In the genomic region with DNA sequence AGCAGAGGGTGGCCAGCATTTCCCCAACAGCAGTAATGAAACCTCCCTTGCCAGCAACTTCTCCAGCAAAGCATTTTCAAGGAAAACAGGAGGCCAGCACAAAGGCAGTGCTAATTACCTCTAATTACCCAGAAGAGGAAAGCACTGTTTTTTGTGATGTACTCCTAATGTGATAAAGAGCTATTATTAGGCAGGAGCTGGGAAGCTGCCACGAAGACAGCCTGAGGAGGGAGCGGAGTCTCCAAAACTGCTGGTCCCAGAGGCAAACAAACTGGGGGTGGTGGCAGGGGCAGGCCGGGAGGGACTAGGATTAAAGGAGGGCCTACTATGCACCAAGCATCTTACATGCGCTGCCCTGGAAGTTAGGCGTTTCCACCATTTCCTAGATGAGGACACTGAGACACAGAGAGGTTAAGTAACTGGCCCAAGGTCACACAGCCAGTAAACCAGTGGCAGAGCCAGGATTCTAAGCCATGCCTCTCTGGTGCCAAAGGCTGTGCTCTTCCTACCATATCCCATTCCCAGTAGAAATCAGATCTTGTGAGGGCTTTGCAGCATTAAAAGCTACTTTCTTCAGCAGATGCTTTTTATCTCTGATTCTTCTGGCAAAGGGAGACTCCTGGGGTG, we compare ENCODE assay signal across 27 cellular contexts. TPM values are rescaled to one million over a fixed set of nuclear protein-coding genes. Genes with fewer than 3 reads are reported as not detected.
A peak's percentile ranks its signal among the peaks of the same experiment; 100 is the strongest.
DNase-seq lines count a peak whose midpoint lies in the region; ATAC-seq and TF ChIP-seq lines count a peak whose summit lies in the region.
"Had no signal": no experiment of that assay in that cellular context is flagged by ENCODE, and none has a peak within 500 bp of the region (broad histone marks: within the 10 kb centered on the region; RNA-seq: fewer than 3 reads in every experiment).

No MANE protein-coding gene starts in this region.

- no peak overlapping the region for H3K4me2 ChIP-seq in GM23338
- H3K4me2 ChIP-seq in PC-9, result no peak overlapping the region

- peaks cover 48% of the 10 kb centered on the region for H3K36me3 Mint-ChIP-seq in activated CD4-positive, alpha-beta memory T cell treated with anti-CD3 and anti-CD28 coated beads, Interleukin-2, amount 10 ng/mL, durations not matched to agents 7 days and 5 days (ENCODE audit: low read depth)
- peaks cover 44% of the 10 kb centered on the region for H3K36me3 Mint-ChIP-seq in activated CD4-positive, alpha-beta memory T cell treated with anti-CD3 and anti-CD28 coated beads for 36 hours
- peaks cover 24% of the 10 kb centered on the region for H3K36me3 Mint-ChIP-seq in GM23338 (ENCODE audit: low read depth)
- peaks cover 1 to 48% (median 28%) of the 10 kb centered on the region in 5 donors for H3K36me3 Mint-ChIP-seq in naive thymus-derived CD4-positive, alpha-beta T cell

- H2AFZ ChIP-seq in GM23338 (no peak overlapping the region), PC-9 (no peak overlapping the region)

- peak overlapping the region; percentile 73 for H3K27ac Mint-ChIP-seq in activated CD4-positive, alpha-beta memory T cell treated with anti-CD3 and anti-CD28 coated beads, Interleukin-2, amount 10 ng/mL, durations not matched to agents 7 days and 5 days
- H3K27ac Mint-ChIP-seq in activated CD4-positive, alpha-beta memory T cell treated with anti-CD3 and anti-CD28 coated beads for 36 hours, result no peak overlapping the region
- H3K27ac Mint-ChIP-seq in GM23338, result no peak overlapping the region
- peak overlapping the region in 8 of 9 donors; percentile 36 to 96 (median 93) for H3K27ac Mint-ChIP-seq in naive thymus-derived CD4-positive, alpha-beta T cell
- H3K27ac Mint-ChIP-seq: activated naive CD8-positive, alpha-beta T cell treated with anti-CD3 and anti-CD28 coated beads for 36 hours; T-helper 2 cell treated with Interferon-gamma antibody and Interleukin-4, amounts not matched to agents 5 μg/mL and 100 μg/mL, for 36 hours had no signal

- no peaks in the 10 kb centered on the region for H3K79me2 ChIP-seq in GM23338 (replicated peaks; ENCODE audit: insufficient read depth)
- H3K79me2 ChIP-seq in PC-9 (ENCODE audit: low read depth), result no peaks in the 10 kb centered on the region

- no peaks in the 10 kb centered on the region for H3K27me3 Mint-ChIP-seq in activated CD4-positive, alpha-beta memory T cell treated with anti-CD3 and anti-CD28 coated beads, Interleukin-2, amount 10 ng/mL, durations not matched to agents 7 days and 5 days
- H3K27me3 Mint-ChIP-seq in activated CD4-positive, alpha-beta memory T cell treated with anti-CD3 and anti-CD28 coated beads for 36 hours, result no peaks in the 10 kb centered on the region
- H3K27me3 Mint-ChIP-seq in GM23338 (ENCODE audit: insufficient read depth, low read depth, poor library complexity), result peaks cover 11% of the 10 kb centered on the region
- no peaks in the 10 kb centered on the region for H3K27me3 Mint-ChIP-seq in naive thymus-derived CD4-positive, alpha-beta T cell
- H3K27me3 Mint-ChIP-seq: activated naive CD8-positive, alpha-beta T cell treated with anti-CD3 and anti-CD28 coated beads for 36 hours; activated T-cell treated with anti-CD3 and anti-CD28 coated beads, Interleukin-2, amount 50 U/mL, for 24 hours had no signal

- H3K36me3 ChIP-seq in GM23338 (ENCODE audit: insufficient read depth) (no peaks in the 10 kb centered on the region), PC-9 (ENCODE audit: low read depth) (no peaks in the 10 kb centered on the region)
- H3K36me3 ChIP-seq in naive thymus-derived CD4-positive, alpha-beta T cell (ENCODE audit: control insufficient read depth in 2 of 3, insufficient read depth in 3 of 3, low read length in 3 of 3), result peaks cover 0 to 31% (median 0%) of the 10 kb centered on the region in 3 experiments
- H3K36me3 ChIP-seq: ovary, SJCRH30, WERI-Rb-1 had no signal

- no peak overlapping the region for H3K4me3 Mint-ChIP-seq in activated CD4-positive, alpha-beta memory T cell treated with anti-CD3 and anti-CD28 coated beads, Interleukin-2, amount 10 ng/mL, durations not matched to agents 7 days and 5 days
- no peak overlapping the region for H3K4me3 Mint-ChIP-seq in activated CD4-positive, alpha-beta memory T cell treated with anti-CD3 and anti-CD28 coated beads for 36 hours
- no peak overlapping the region for H3K4me3 Mint-ChIP-seq in GM23338
- peak overlapping the region in 4 of 10 donors; percentile 42 to 83 (median 68) for H3K4me3 Mint-ChIP-seq in naive thymus-derived CD4-positive, alpha-beta T cell
- H3K4me3 Mint-ChIP-seq: activated naive CD8-positive, alpha-beta T cell treated with anti-CD3 and anti-CD28 coated beads for 36 hours; activated T-cell treated with anti-CD3 and anti-CD28 coated beads, Interleukin-2, amount 50 U/mL, for 24 hours; T-helper 2 cell treated with Interferon-gamma antibody and Interleukin-4, amounts not matched to agents 5 μg/mL and 100 μg/mL, for 36 hours had no signal

- H3K4me3 ChIP-seq in GM23338 (no peak overlapping the region), PC-9 (no peak overlapping the region)
- H3K4me3 ChIP-seq in naive thymus-derived CD4-positive, alpha-beta T cell (ENCODE audit: low read length), result peak overlapping the region; percentile 6
- H3K4me3 ChIP-seq: body of pancreas, ovary, SJCRH30 had no signal

- H3K4me1 Mint-ChIP-seq in activated CD4-positive, alpha-beta memory T cell treated with anti-CD3 and anti-CD28 coated beads, Interleukin-2, amount 10 ng/mL, durations not matched to agents 7 days and 5 days, result peaks cover 25% of the 10 kb centered on the region
- H3K4me1 Mint-ChIP-seq in activated CD4-positive, alpha-beta memory T cell treated with anti-CD3 and anti-CD28 coated beads for 36 hours (ENCODE audit: low read depth), result peaks cover 28% of the 10 kb centered on the region
- H3K4me1 Mint-ChIP-seq in GM23338, result peaks cover 9% of the 10 kb centered on the region
- peaks cover 4 to 53% (median 44%) of the 10 kb centered on the region in 7 donors for H3K4me1 Mint-ChIP-seq in naive thymus-derived CD4-positive, alpha-beta T cell

- no peaks in the 10 kb centered on the region for H4K20me1 ChIP-seq in GM23338 (replicated peaks; ENCODE audit: insufficient read depth)
- no peaks in the 10 kb centered on the region for H4K20me1 ChIP-seq in PC-9 (ENCODE audit: insufficient read depth)

- H3K9me3 Mint-ChIP-seq in activated CD4-positive, alpha-beta memory T cell treated with anti-CD3 and anti-CD28 coated beads, Interleukin-2, amount 10 ng/mL, durations not matched to agents 7 days and 5 days, result peaks cover 4% of the 10 kb centered on the region
- H3K9me3 Mint-ChIP-seq in activated CD4-positive, alpha-beta memory T cell treated with anti-CD3 and anti-CD28 coated beads for 36 hours, result peaks cover 18% of the 10 kb centered on the region
- H3K9me3 Mint-ChIP-seq in GM23338, result peaks cover 16% of the 10 kb centered on the region
- peaks cover 0 to 25% (median 10%) of the 10 kb centered on the region in 11 donors for H3K9me3 Mint-ChIP-seq in naive thymus-derived CD4-positive, alpha-beta T cell
- H3K9me3 Mint-ChIP-seq: T-helper 2 cell treated with Interferon-gamma antibody and Interleukin-4, amounts not matched to agents 5 μg/mL and 100 μg/mL, for 36 hours had no signal

- peak; percentile 35 for ATAC-seq in GM23338
- no peak for ATAC-seq in naive thymus-derived CD4-positive, alpha-beta T cell
- ATAC-seq: body of pancreas had no signal

- H3K27me3 ChIP-seq in GM23338 (ENCODE audit: insufficient read depth), result no peaks in the 10 kb centered on the region
- no peaks in the 10 kb centered on the region for H3K27me3 ChIP-seq in naive thymus-derived CD4-positive, alpha-beta T cell (ENCODE audit: control insufficient read depth in 2 of 2, insufficient read depth in 2 of 2, low read length in 2 of 2)
- H3K27me3 ChIP-seq in PC-9 (ENCODE audit: insufficient read depth, low read depth), result no peaks in the 10 kb centered on the region
- H3K27me3 ChIP-seq: body of pancreas, ovary, SJCRH30 had no signal

- H3K9me2 ChIP-seq in GM23338 (ENCODE audit: insufficient read depth), result no peaks in the 10 kb centered on the region
- no peaks in the 10 kb centered on the region for H3K9me2 ChIP-seq in PC-9 (ENCODE audit: insufficient read depth)

- BruUV-seq in PC-9 (replicated peaks; lab: Mats Ljungman, UMichigan), result no TSS peak

- H3F3A ChIP-seq in GM23338 (replicated peaks; ENCODE audit: low read depth) (no peaks in the 10 kb centered on the region), PC-9 (ENCODE audit: insufficient read depth, low read depth) (no peaks in the 10 kb centered on the region)

- POLR2A ChIA-PET in activated CD4-positive, alpha-beta memory T cell treated with anti-CD3 and anti-CD28 coated beads, Interleukin-2, amount 10 ng/mL, durations not matched to agents 7 days and 5 days (lab: Charles Lee), result no interaction called here
- POLR2A ChIA-PET in activated CD4-positive, alpha-beta memory T cell treated with anti-CD3 and anti-CD28 coated beads for 36 hours (lab: Charles Lee), result no interaction called here
- POLR2A ChIA-PET in naive thymus-derived CD4-positive, alpha-beta T cell (lab: Charles Lee), result interaction anchor here (0.5 kb wide), 1 partner anchor 10 kb away, joined by 4 read pairs; no protein-coding TSS in a partner anchor
- POLR2A ChIA-PET in PC-9 (lab: Charles Lee; ENCODE audit: unreplicated experiment), result no interaction called here

- DNase-seq in activated CD4-positive, alpha-beta memory T cell treated with anti-CD3 and anti-CD28 coated beads, Interleukin-2, amount 10 ng/mL, durations not matched to agents 7 days and 5 days, result no peak
- no peak for DNase-seq in activated CD4-positive, alpha-beta memory T cell treated with anti-CD3 and anti-CD28 coated beads for 36 hours
- DNase-seq in GM23338 (ENCODE audit: low spot score), result no peak
- DNase-seq in NCI-H748 treated with DMSO at 0.1 percent for 48 hours (lab: John Stamatoyannopoulos, UW), result peak; percentile 3
- no peak for DNase-seq in naive thymus-derived CD4-positive, alpha-beta T cell
- DNase-seq in PC-9, result no peak
- no peak for DNase-seq in NCI-H1436 treated with DMSO at 0.1 percent for 48 hours (lab: John Stamatoyannopoulos, UW)
- no peak for DNase-seq in NCI-H2107 treated with DMSO at 0.1 percent for 48 hours (lab: John Stamatoyannopoulos, UW; ENCODE audit: unreplicated experiment)
- DNase-seq: activated CD4-positive, alpha-beta T cell treated with anti-CD3 and anti-CD28 coated beads, Interleukin-2, amount 50 U/mL, for 48 hours; activated naive CD8-positive, alpha-beta T cell treated with anti-CD3 and anti-CD28 coated beads for 36 hours; activated T-cell treated with anti-CD3 and anti-CD28 coated beads, Interleukin-2, amount 50 U/mL, for 24 hours; body of pancreas; DMS 273 treated with DMSO at 0.1 percent for 48 hours; IMR-90; mesenchymal stem cell; NCI-H2171; NCI-H526; ovary; right cardiac atrium; SJCRH30; stimulated activated CD4-positive, alpha-beta T cell treated with anti-CD3 and anti-CD28 coated beads, Interleukin-15, amount 100 ng/mL, for 24 hours; WERI-Rb-1 had no signal

- H3K27ac ChIP-seq in GM23338 (ENCODE audit: low read depth) (no peak overlapping the region), PC-9 (no peak overlapping the region)
- H3K27ac ChIP-seq in naive thymus-derived CD4-positive, alpha-beta T cell (ENCODE audit: low read depth, low read length), result peak overlapping the region; percentile 70
- H3K27ac ChIP-seq: body of pancreas, HL-60, ovary, SJCRH30, WERI-Rb-1 had no signal

- intact Hi-C loops in activated CD4-positive, alpha-beta memory T cell treated with anti-CD3 and anti-CD28 coated beads for 36 hours (cut with micrococcal nuclease), result no loop called here
- intact Hi-C loops in naive thymus-derived CD4-positive, alpha-beta T cell (cut with micrococcal nuclease), result loop anchor here in 1 of 2 donors (2.0 kb wide), 1 partner anchor 16 kb away; no protein-coding TSS in a partner anchor
- intact Hi-C loops in PC-9 (cut with micrococcal nuclease; ENCODE audit: unreplicated experiment), result no loop called here

- peaks cover 0 to 21% (median 0%) of the 10 kb centered on the region in 3 experiments for H3K9me3 ChIP-seq in naive thymus-derived CD4-positive, alpha-beta T cell (ENCODE audit: control insufficient read depth in 2 of 3, low read length in 3 of 3)
- no peaks in the 10 kb centered on the region for H3K9me3 ChIP-seq in PC-9 (ENCODE audit: insufficient read depth, low read depth)
- H3K9me3 ChIP-seq: body of pancreas had no signal

- TF ChIP-seq CTCF in GM23338 (conservative IDR thresholded peaks at IDR 0.05; ENCODE audit: low read depth in 2 of 2) (no peak), PC-9 (conservative IDR thresholded peaks at IDR 0.05) (no peak)

- peaks cover 11% of the 10 kb centered on the region for H3K4me1 ChIP-seq in GM23338 (ENCODE audit: insufficient read depth)
- H3K4me1 ChIP-seq in naive thymus-derived CD4-positive, alpha-beta T cell (ENCODE audit: control insufficient read depth in 2 of 2, insufficient read depth in 2 of 2, low read length in 2 of 2), result peaks cover 38 to 43% of the 10 kb centered on the region in 2 donors
- H3K4me1 ChIP-seq in PC-9 (replicated peaks; ENCODE audit: insufficient read depth), result no peaks in the 10 kb centered on the region
- H3K4me1 ChIP-seq: body of pancreas, SJCRH30 had no signal

- CTCF ChIA-PET in activated CD4-positive, alpha-beta memory T cell treated with anti-CD3 and anti-CD28 coated beads, Interleukin-2, amount 10 ng/mL, durations not matched to agents 7 days and 5 days (lab: Charles Lee), result no interaction called here
- CTCF ChIA-PET in activated CD4-positive, alpha-beta memory T cell treated with anti-CD3 and anti-CD28 coated beads for 36 hours (lab: Charles Lee), result interaction anchor here (1.5 kb wide), 1 partner anchor 27 kb away, joined by 3 read pairs; no protein-coding TSS in a partner anchor
- CTCF ChIA-PET in naive thymus-derived CD4-positive, alpha-beta T cell (lab: Charles Lee), result interaction anchor here (1.2 kb wide), 1 partner anchor 27 kb away, joined by 3 read pairs; no protein-coding TSS in a partner anchor
- CTCF ChIA-PET in PC-9 (lab: Charles Lee), result no interaction called here

RNA-seq across cellular contexts. Expression of a gene that starts 24.6 kb away (rescaled TPM):
- total RNA-seq in activated CD4-positive, alpha-beta memory T cell treated with anti-CD3 and anti-CD28 coated beads, Interleukin-2, amount 10 ng/mL, durations not matched to agents 7 days and 5 days, result not detected
- under 1 TPM; 0.17 to 0.19 TPM for total RNA-seq in activated CD4-positive, alpha-beta memory T cell treated with anti-CD3 and anti-CD28 coated beads for 36 hours
- 0.66 and 0.82 TPM in 2 replicates for total RNA-seq in GM23338 (2014; rRNA removed; shearing (Covaris generic))
- polyA plus RNA-seq in GM23338 (2016; fragmentation: Nextera tagmentation; extraction: Ambion mirVana), result 0.14 and 0.26 TPM in 2 replicates
- total RNA-seq in naive thymus-derived CD4-positive, alpha-beta T cell, result under 1 TPM in 2 of 5 experiments, not detected in 3; 0.40 to 0.54 TPM
- polyA plus RNA-seq in naive thymus-derived CD4-positive, alpha-beta T cell, result under 1 TPM; 0.13 to 0.92 TPM
- not detected in 2 replicates for total RNA-seq in PC-9 (2021)
- total RNA-seq: activated naive CD8-positive, alpha-beta T cell treated with anti-CD3 and anti-CD28 coated beads for 36 hours; body of pancreas; glomerular endothelial cell; IMR-90; OCI-LY7; ovary; right cardiac atrium; SJCRH30 had no signal
- polyA plus RNA-seq: BJ, IMR-90, ovary, right cardiac atrium had no signal

RNA-seq across cellular contexts. Expression of a gene that starts 45.1 kb away (rescaled TPM):
- 10 to 100 TPM; 25.4 to 29.8 TPM for total RNA-seq in activated CD4-positive, alpha-beta memory T cell treated with anti-CD3 and anti-CD28 coated beads, Interleukin-2, amount 10 ng/mL, durations not matched to agents 7 days and 5 days
- 10 to 100 TPM; 25.0 to 31.3 TPM for total RNA-seq in activated CD4-positive, alpha-beta memory T cell treated with anti-CD3 and anti-CD28 coated beads for 36 hours
- 8.0 and 10.6 TPM in 2 replicates for total RNA-seq in GM23338 (2014; rRNA removed; shearing (Covaris generic))
- polyA plus RNA-seq in GM23338 (2016; fragmentation: Nextera tagmentation; extraction: Ambion mirVana), result 5.4 and 6.1 TPM in 2 replicates
- 10 to 100 TPM; 20.7 to 36.1 (median 22.8) TPM for total RNA-seq in naive thymus-derived CD4-positive, alpha-beta T cell
- 1 to 10 TPM; 2.5 to 4.0 TPM for polyA plus RNA-seq in naive thymus-derived CD4-positive, alpha-beta T cell
- total RNA-seq in PC-9 (2021), result 32.5 and 36.9 TPM in 2 replicates
- total RNA-seq: OCI-LY7 had no signal

Comparison
In these comparisons a context has a peak if more than half of its experiments do, and no peak if none do; other contexts are left out.
1. H3K27ac Mint-ChIP-seq: peak in activated CD4-positive, alpha-beta memory T cell treated with anti-CD3 and anti-CD28 coated beads, Interleukin-2, amount 10 ng/mL, durations not matched to agents 7 days and 5 days (single experiment) and naive thymus-derived CD4-positive, alpha-beta T cell (8 of 9); none in activated CD4-positive, alpha-beta memory T cell treated with anti-CD3 and anti-CD28 coated beads for 36 hours (single experiment) and GM23338 (single experiment).
2. CTCF ChIA-PET loops: an anchor here in activated CD4-positive, alpha-beta memory T cell treated with anti-CD3 and anti-CD28 coated beads for 36 hours (1.5 kb wide) and naive thymus-derived CD4-positive, alpha-beta T cell (1.2 kb wide); none called in activated CD4-positive, alpha-beta memory T cell treated with anti-CD3 and anti-CD28 coated beads, Interleukin-2, amount 10 ng/mL, durations not matched to agents 7 days and 5 days and PC-9.